ENCODE assay signal across 8 cellular contexts in the genomic region with DNA sequence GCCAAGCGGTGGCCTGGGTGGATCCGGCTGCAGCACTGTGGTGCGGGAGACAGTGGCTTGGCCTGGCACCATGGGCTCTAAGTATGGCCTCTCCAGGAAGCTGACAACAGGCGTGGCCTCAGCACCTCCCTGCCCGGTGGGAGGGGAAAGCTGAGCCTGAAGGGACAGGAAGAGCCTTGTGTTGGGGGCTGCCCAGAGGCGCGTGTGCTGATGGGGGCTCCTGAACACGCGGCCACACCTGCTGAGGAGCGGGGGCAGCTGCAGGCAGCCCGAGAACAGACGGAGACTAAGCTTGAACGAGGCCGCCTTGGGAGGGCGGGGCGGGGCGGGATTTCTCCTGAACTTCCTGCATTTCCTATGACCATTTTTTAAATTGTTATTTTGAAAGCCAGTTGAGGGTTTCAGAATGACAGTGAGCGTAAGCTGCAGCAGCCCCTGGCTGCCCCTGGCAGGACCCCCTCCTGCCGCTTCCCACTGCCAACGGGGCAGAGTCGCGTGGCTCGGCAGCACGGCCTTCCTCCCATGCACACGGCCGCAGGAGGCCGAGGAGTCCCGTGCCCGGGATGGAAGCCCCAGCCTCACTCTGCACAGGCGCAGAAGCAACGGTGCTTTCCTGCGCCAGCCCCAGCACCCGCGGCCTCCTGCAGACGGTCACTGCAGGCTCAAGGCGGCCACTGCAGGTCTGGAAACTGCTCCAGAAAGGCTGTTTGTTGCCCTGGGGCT. TPM values are rescaled to one million over a fixed set of nuclear protein-coding genes. Genes with fewer than 3 reads are reported as not detected.
DNase-seq lines count a peak whose midpoint lies in the region; ATAC-seq and TF ChIP-seq lines count a peak whose summit lies in the region.

No MANE protein-coding gene starts in this region.

- no peak for TF ChIP-seq CTCF in esophagus squamous epithelium (IDR thresholded peaks at IDR 0.05)

- peaks cover 0 to 15% (median 0%) of the 10 kb centered on the region in 3 donors for H3K4me1 ChIP-seq in esophagus squamous epithelium

- no peaks in the 10 kb centered on the region for H3K27me3 ChIP-seq in esophagus squamous epithelium

- peak overlapping the region; percentile 32 to 66 (median 54) for H3K27ac ChIP-seq in esophagus squamous epithelium

- ATAC-seq in HG03025 (IDR thresholded peaks at IDR 0.05; ENCODE audit: low FRiP score, unreplicated experiment) (no peak), HG03342 (IDR thresholded peaks at IDR 0.05; ENCODE audit: unreplicated experiment) (no peak)

- WGBS in esophagus squamous epithelium, 2 donors, result 40 to 86% methylated on average over 5 to 13 of the region's 36 CpGs

- DNase-seq in activated CD4-positive, alpha-beta T cell treated with anti-CD3 and anti-CD28 coated beads for 48 hours, result peak; percentile 54
- DNase-seq in activated CD4-positive, alpha-beta T cell treated with anti-CD3 and anti-CD28 coated beads for 1 hour, result no peak
- DNase-seq in SK-N-DZ (ENCODE audit: low spot score) (peak; percentile 62), esophagus squamous epithelium (lab: John Stamatoyannopoulos, UW) (no peak), amniotic stem cell (lab: John Stamatoyannopoulos, UW) (no peak)
- DNase-seq in stimulated activated CD4-positive, alpha-beta T cell treated with anti-CD3 and anti-CD28 coated beads, Interleukin-4, amount 100 ng/mL, for 1 hour, result peak; percentile 32

- TF ChIP-seq POLR2A in esophagus squamous epithelium (IDR thresholded peaks at IDR 0.05), result peak in 1 of 4 donors; percentile 17

- H3K36me3 ChIP-seq in esophagus squamous epithelium, result no peaks in the 10 kb centered on the region

- intact Hi-C loops in esophagus squamous epithelium (cut with DNase I), result no loop called here

- H3K4me3 ChIP-seq in esophagus squamous epithelium, result peak overlapping the region; percentile 19 to 49 (median 27)

- H3K9me3 ChIP-seq in esophagus squamous epithelium, result no peaks in the 10 kb centered on the region

RNA-seq across cellular contexts. Expression of a gene that starts 43.2 kb away (rescaled TPM):
- polyA plus RNA-seq in SK-N-DZ (2014; cell fraction: cytosol; rRNA removed), result 107 and 116 TPM in 2 replicates
- polyA plus RNA-seq in SK-N-DZ (2014; cell fraction: nucleus; rRNA removed), result 180 and 190 TPM in 2 replicates
- 1 to 10 TPM in 1 of 4 donors, under 1 TPM in 1, not detected in 2; 0.95 to 1.6 TPM for total RNA-seq in esophagus squamous epithelium

Comparison
In these comparisons a context has a peak if more than half of its experiments do, and no peak if none do; other contexts are left out.
1. DNase-seq: peak in activated CD4-positive, alpha-beta T cell treated with anti-CD3 and anti-CD28 coated beads for 48 hours (single experiment), SK-N-DZ (single experiment) and stimulated activated CD4-positive, alpha-beta T cell treated with anti-CD3 and anti-CD28 coated beads, Interleukin-4, amount 100 ng/mL, for 1 hour (single experiment); none in activated CD4-positive, alpha-beta T cell treated with anti-CD3 and anti-CD28 coated beads for 1 hour (single experiment), esophagus squamous epithelium (single experiment) and amniotic stem cell (single experiment).